14 cellular contexts compared by ENCODE assay signal in the genomic region with DNA sequence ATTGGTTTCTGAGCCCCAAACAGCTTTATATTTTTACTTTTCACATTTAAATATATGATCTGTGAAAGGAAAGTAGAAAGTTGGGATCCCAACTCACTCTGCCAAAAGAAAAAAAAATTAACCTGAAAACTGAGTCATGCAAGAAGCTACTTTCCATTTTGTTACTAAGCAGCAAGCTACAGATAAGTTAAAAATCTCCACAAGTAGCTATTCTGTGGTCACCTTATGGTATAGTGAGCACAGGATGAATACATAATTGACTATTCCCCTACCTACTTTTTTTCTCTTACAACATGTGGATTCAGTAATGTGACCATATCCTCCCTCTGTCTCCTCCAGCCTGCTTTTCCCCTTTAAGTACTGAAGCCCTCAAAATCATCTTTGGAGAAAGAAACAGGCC. TPM values are rescaled to one million over a fixed set of nuclear protein-coding genes. Genes with fewer than 3 reads are reported as not detected.
DNase-seq lines count a peak whose midpoint lies in the region; ATAC-seq and TF ChIP-seq lines count a peak whose summit lies in the region.
"Had no signal": no experiment of that assay in that cellular context is flagged by ENCODE, and none has a peak within 500 bp of the region (broad histone marks: within the 10 kb centered on the region; RNA-seq: fewer than 3 reads in every experiment).

No MANE protein-coding gene starts in this region.

- no peaks in the 10 kb centered on the region for H3K79me2 ChIP-seq in smooth muscle cell (ENCODE audit: low read depth)

- H4K20me1 ChIP-seq in smooth muscle cell (ENCODE audit: low read depth) = no peaks in the 10 kb centered on the region

- no peaks in the 10 kb centered on the region for H3K36me3 Mint-ChIP-seq in activated T-helper 17 cell treated with anti-CD3 and anti-CD28 coated beads, Interleukin-2, amount 50 U/mL, for 72 hours (ENCODE audit: low read depth)

- ATAC-seq in GM18858 (IDR thresholded peaks at IDR 0.05; ENCODE audit: unreplicated experiment) = peak; percentile 59
- ATAC-seq in GM21529 (IDR thresholded peaks at IDR 0.05; ENCODE audit: unreplicated experiment) = peak; percentile 78
- peak; percentile 60 for ATAC-seq in HG03064 (IDR thresholded peaks at IDR 0.05; ENCODE audit: low read depth, unreplicated experiment)
- peak; percentile 45 for ATAC-seq in activated T-helper 17 cell treated with anti-CD3 and anti-CD28 coated beads, Interleukin-2, amount 50 U/mL, for 72 hours (replicated peaks)
- ATAC-seq in SK-N-SH treated with all-trans-retinoic acid at 6 μM for 48 hours = no peak
- ATAC-seq: Right ventricle myocardium inferior had no signal

- no peak overlapping the region for H3K27ac Mint-ChIP-seq in activated T-helper 17 cell treated with anti-CD3 and anti-CD28 coated beads, Interleukin-2, amount 50 U/mL, for 72 hours

- H3K9me3 Mint-ChIP-seq in activated T-helper 17 cell treated with anti-CD3 and anti-CD28 coated beads, Interleukin-2, amount 50 U/mL, for 72 hours = peaks cover 3% of the 10 kb centered on the region

- H3K4me3 ChIP-seq in smooth muscle cell = no peak overlapping the region

- no peaks in the 10 kb centered on the region for H3K9me3 ChIP-seq in smooth muscle cell (replicated peaks; ENCODE audit: low read depth)

- no peak overlapping the region for H3K4me2 ChIP-seq in smooth muscle cell

- H3K36me3 ChIP-seq in smooth muscle cell (ENCODE audit: low read depth) = no peaks in the 10 kb centered on the region

- no peaks in the 10 kb centered on the region for H3K4me1 ChIP-seq in smooth muscle cell (ENCODE audit: low read depth)

- H3K27ac ChIP-seq in smooth muscle cell (ENCODE audit: low read depth) = no peak overlapping the region

- H3F3A ChIP-seq in smooth muscle cell (ENCODE audit: low read depth) = no peaks in the 10 kb centered on the region

- no peaks in the 10 kb centered on the region for H3K27me3 ChIP-seq in smooth muscle cell (ENCODE audit: low read depth)

- DNase-seq in smooth muscle cell (lab: John Stamatoyannopoulos, UW; ENCODE audit: unreplicated experiment) (no peak), cortex of kidney (lab: John Stamatoyannopoulos, UW) (no peak), T-helper 9 cell (no peak)
- DNase-seq: dermis blood vessel endothelial cell, NCI-H1092 treated with DMSO at 0.1 percent for 48 hours, NCI-H524 treated with DMSO at 0.1 percent for 48 hours, small intestine had no signal

- H3K9ac ChIP-seq in smooth muscle cell (ENCODE audit: low read depth) = no peak overlapping the region

- H2AFZ ChIP-seq in smooth muscle cell (ENCODE audit: low read depth) = no peak overlapping the region

- peaks cover 16% of the 10 kb centered on the region for H3K27me3 Mint-ChIP-seq in activated T-helper 17 cell treated with anti-CD3 and anti-CD28 coated beads, Interleukin-2, amount 50 U/mL, for 72 hours

- H3K4me3 Mint-ChIP-seq in activated T-helper 17 cell treated with anti-CD3 and anti-CD28 coated beads, Interleukin-2, amount 50 U/mL, for 72 hours = no peak overlapping the region

- TF ChIP-seq CTCF in smooth muscle cell (IDR thresholded peaks at IDR 0.05; ENCODE audit: borderline replicate concordance, insufficient read depth, poor library complexity, severe bottlenecking) = no peak

- no peaks in the 10 kb centered on the region for H3K4me1 Mint-ChIP-seq in activated T-helper 17 cell treated with anti-CD3 and anti-CD28 coated beads, Interleukin-2, amount 50 U/mL, for 72 hours

TF ChIP-seq in SK-N-SH treated with all-trans-retinoic acid at 6 μM for 48 hours, 23 proteins besides CTCF, POLR2A, EP300 and RAD21:
- TF ChIP-seq ZFP3 (CRISPR knock-in tag; IDR thresholded peaks at IDR 0.05) (no peak), RARB (CRISPR knock-in tag; IDR thresholded peaks at IDR 0.05) (no peak), TOX (CRISPR knock-in tag; IDR thresholded peaks at IDR 0.05; ENCODE audit: borderline replicate concordance) (no peak), ESRRG (CRISPR knock-in tag; IDR thresholded peaks at IDR 0.05) (no peak), TCF4 (CRISPR knock-in tag; IDR thresholded peaks at IDR 0.05; ENCODE audit: borderline replicate concordance) (no peak), ZFP30 (CRISPR knock-in tag; IDR thresholded peaks at IDR 0.05) (no peak)
- TF ChIP-seq, protein P1, sequence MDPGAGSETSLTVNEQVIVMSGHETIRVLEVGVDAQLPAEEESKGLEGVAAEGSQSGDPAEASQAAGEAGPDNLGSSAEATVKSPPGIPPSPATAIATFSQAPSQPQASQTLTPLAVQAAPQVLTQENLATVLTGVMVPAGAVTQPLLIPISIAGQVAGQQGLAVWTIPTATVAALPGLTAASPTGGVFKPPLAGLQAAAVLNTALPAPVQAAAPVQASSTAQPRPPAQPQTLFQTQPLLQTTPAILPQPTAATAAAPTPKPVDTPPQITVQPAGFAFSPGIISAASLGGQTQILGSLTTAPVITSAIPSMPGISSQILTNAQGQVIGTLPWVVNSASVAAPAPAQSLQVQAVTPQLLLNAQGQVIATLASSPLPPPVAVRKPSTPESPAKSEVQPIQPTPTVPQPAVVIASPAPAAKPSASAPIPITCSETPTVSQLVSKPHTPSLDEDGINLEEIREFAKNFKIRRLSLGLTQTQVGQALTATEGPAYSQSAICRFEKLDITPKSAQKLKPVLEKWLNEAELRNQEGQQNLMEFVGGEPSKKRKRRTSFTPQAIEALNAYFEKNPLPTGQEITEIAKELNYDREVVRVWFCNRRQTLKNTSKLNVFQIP (CRISPR knock-in tag; IDR thresholded peaks at IDR 0.05; ENCODE audit: borderline replicate concordance, low read depth) = no peak
- TF ChIP-seq, protein P2, sequence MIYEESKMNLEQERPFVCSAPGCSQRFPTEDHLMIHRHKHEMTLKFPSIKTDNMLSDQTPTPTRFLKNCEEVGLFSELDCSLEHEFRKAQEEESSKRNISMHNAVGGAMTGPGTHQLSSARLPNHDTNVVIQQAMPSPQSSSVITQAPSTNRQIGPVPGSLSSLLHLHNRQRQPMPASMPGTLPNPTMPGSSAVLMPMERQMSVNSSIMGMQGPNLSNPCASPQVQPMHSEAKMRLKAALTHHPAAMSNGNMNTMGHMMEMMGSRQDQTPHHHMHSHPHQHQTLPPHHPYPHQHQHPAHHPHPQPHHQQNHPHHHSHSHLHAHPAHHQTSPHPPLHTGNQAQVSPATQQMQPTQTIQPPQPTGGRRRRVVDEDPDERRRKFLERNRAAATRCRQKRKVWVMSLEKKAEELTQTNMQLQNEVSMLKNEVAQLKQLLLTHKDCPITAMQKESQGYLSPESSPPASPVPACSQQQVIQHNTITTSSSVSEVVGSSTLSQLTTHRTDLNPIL (CRISPR knock-in tag; IDR thresholded peaks at IDR 0.05; ENCODE audit: low read depth) = no peak
TF ChIP-seq in SK-N-SH treated with all-trans-retinoic acid at 6 μM for 48 hours: peak in this region for 0.

RNA-seq across cellular contexts. Expression of a gene that starts 30.3 kb away (rescaled TPM):
- 10 to 100 TPM; 26.0 to 38.4 TPM for total RNA-seq in activated T-helper 17 cell treated with anti-CD3 and anti-CD28 coated beads, Interleukin-2, amount 50 U/mL, for 72 hours
- 46.4 and 69.1 TPM in 2 replicates for total RNA-seq in smooth muscle cell
- 27.4 and 37.6 TPM in 2 replicates for polyA plus RNA-seq in smooth muscle cell

RNA-seq across cellular contexts. Expression of a gene that starts 44.1 kb away (rescaled TPM):
- not detected for total RNA-seq in activated T-helper 17 cell treated with anti-CD3 and anti-CD28 coated beads, Interleukin-2, amount 50 U/mL, for 72 hours
- total RNA-seq in smooth muscle cell = not detected in 2 replicates
- polyA plus RNA-seq in smooth muscle cell = not detected in 2 replicates
- total RNA-seq: dermis blood vessel endothelial cell, fibroblast of villous mesenchyme, Right ventricle myocardium inferior had no signal
- polyA plus RNA-seq: small intestine had no signal
